29 cellular contexts compared by ENCODE assay signal in the genomic region with DNA sequence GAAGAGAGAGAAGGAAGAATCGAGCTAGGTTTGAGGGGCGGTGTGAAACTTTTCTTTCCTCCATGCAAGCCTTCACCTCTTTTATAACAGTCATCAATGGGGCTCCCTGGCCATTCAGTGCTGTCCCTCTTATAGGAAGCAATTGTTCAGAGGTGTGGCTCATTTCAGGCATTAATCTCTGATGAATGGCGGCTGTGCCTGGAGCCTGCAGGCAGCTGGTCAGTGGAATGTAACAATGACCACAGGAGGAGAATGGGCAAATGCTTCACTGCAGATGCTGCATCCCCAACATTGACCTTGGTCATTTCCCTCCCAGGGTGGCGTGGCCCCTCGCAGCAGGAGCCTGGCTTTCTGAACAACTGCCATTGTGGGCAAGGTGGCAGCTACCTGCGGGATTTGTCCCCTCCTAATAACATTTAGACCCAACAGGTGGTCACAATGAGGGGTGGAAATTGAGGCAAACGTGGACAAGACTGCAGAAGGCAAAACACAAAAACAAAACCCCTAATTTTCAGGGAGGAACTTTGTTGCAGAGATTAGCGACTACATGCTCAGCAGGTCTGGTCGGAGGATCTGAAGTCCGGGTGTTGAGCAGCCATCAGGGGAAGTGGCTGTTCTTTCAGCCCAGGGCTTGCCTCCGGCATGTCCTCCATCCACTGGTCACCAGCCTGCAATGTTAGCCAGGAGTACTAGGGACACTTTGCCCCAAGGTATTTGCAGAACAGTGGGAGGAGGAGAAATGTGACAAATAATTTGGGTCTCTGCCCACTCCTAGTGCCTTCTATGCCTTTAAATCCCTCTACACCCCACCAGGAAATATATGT.
"Had no signal": no experiment of that assay in that cellular context is flagged by ENCODE, and none has a peak within 500 bp of the region (broad histone marks: within the 10 kb centered on the region; RNA-seq: fewer than 3 reads in every experiment).

No MANE protein-coding gene starts in this region.

- H3K9me3 ChIP-seq: MG63 had no signal

- ATAC-seq: activated T-helper 17 cell treated with anti-CD3 and anti-CD28 coated beads, Interleukin-2, amount 50 U/mL, for 72 hours; Panc1 had no signal

- H3K27ac ChIP-seq: RWPE1 had no signal

- DNase-seq: activated B cell treated with CpG ODN at 0.5 μM for 24 hours; activated CD4-positive, alpha-beta memory T cell treated with anti-CD3 and anti-CD28 coated beads for 36 hours; activated CD4-positive, alpha-beta T cell treated with anti-CD3 and anti-CD28 coated beads, Interleukin-2, amount 10 ng/mL, durations not matched to agents 7 days and 5 days; activated gamma-delta T cell; activated naive CD4-positive, alpha-beta T cell treated with anti-CD3 and anti-CD28 coated beads for 36 hours; activated T-cell treated with anti-CD3 and anti-CD28 coated beads for 4 hours; activated T-cell treated with anti-CD3 and anti-CD28 coated beads, Interleukin-2, amount 50 U/mL, for 48 hours; amygdala; central memory CD4-positive, alpha-beta T cell; IMR-90; Kasumi-1; KBM-7; MG63; MV-4-11; NCI-H1092 treated with DMSO at 0.1 percent for 48 hours; NCI-H1436; NCI-H1930; NCI-H2171; NCI-H2227 treated with DMSO at 0.1 percent for 48 hours; NCI-H446 treated with DMSO at 0.1 percent for 48 hours; NCI-H526; NK-92 treated with Interleukin-12 subunit alpha and Interleukin-12 subunit beta, amount 100 ng/mL, for 24 hours; OCI-M1; SHP77; T-helper 2 cell; T1000 had no signal

- H3K36me3 ChIP-seq: MG63 had no signal

- H3K4me3 ChIP-seq: MG63 had no signal
